12 cellular contexts compared by ENCODE assay signal in genomic region chr15:99004998-99005974, GRCh38. TPM values are rescaled to one million over a fixed set of nuclear protein-coding genes. Genes with fewer than 3 reads are reported as not detected.
DNase-seq lines count a peak whose midpoint lies in the region; ATAC-seq and TF ChIP-seq lines count a peak whose summit lies in the region.
"Not testable (repeated sequence)": the region's sequence is repeated elsewhere in the genome, so short reads cannot be mapped to it uniquely, and the experiment has no call there.
"Had no signal": no experiment of that assay in that cellular context is flagged by ENCODE, and none has a peak within 500 bp of the region (broad histone marks: within the 10 kb centered on the region; RNA-seq: fewer than 3 reads in every experiment).

No MANE protein-coding gene starts in this region.

- not testable (repeated sequence) for H3K27ac Mint-ChIP-seq in endodermal cell

- H3K9me3 Mint-ChIP-seq in endodermal cell = peaks cover 14% of the 10 kb centered on the region

- not testable (repeated sequence) for H3K9me3 ChIP-seq in SJCRH30 (replicated peaks); endodermal cell (ENCODE audit: control insufficient read depth, low read length); tibial artery

- 94 to 95% methylated on average over 6 to 35 of the region's 38 CpGs for WGBS in endodermal cell (ENCODE audit: insufficient coverage in 1 of 2, insufficient read length in 1 of 2), 2 experiments

- H3K36me3 ChIP-seq in SJCRH30; endodermal cell (ENCODE audit: control insufficient read depth, insufficient read depth, low read length); tibial artery: not testable (repeated sequence)

- peak; percentile 67 to 81 for ATAC-seq in left cardiac atrium

- H3K4me3 ChIP-seq in SJCRH30 (peak overlapping the region; percentile 24), tibial artery (peak overlapping the region; percentile 30 to 37)
- not testable (repeated sequence) for H3K4me3 ChIP-seq in endodermal cell (ENCODE audit: low read length)

- not testable (repeated sequence) for H3K4me1 ChIP-seq in SJCRH30; endodermal cell (ENCODE audit: control insufficient read depth, insufficient read depth, low read length)
- H3K4me1 ChIP-seq in tibial artery = peaks cover 0 to 24% (median 1%) of the 10 kb centered on the region in 4 donors

- not testable (repeated sequence) for H3K4me1 Mint-ChIP-seq in endodermal cell

- TF ChIP-seq CTCF in endodermal cell (conservative IDR thresholded peaks at IDR 0.05); tibial artery (IDR thresholded peaks at IDR 0.05): not testable (repeated sequence)

- H3K27me3 Mint-ChIP-seq in endodermal cell (ENCODE audit: insufficient read depth) = peaks cover 19% of the 10 kb centered on the region

- DNase-seq in EH (ENCODE audit: low read depth) = peak; percentile 43
- peak; percentile 15 to 19 for DNase-seq in SJCRH30
- DNase-seq in endodermal cell = peak; percentile 64
- not testable (repeated sequence) for DNase-seq in left cardiac atrium
- peak; percentile 26 for DNase-seq in iPS-NIHi11 (ENCODE audit: low spot score)
- DNase-seq in myocyte (ENCODE audit: low read depth) = peak; percentile 66
- DNase-seq in retina = peak; percentile 57
- DNase-seq in tibial artery = peak in 1 of 2 donors; percentile 69

- not testable (repeated sequence) for H3K27me3 ChIP-seq in SJCRH30; endodermal cell (ENCODE audit: control insufficient read depth, insufficient read depth, low read length, poor library complexity, severe bottlenecking); tibial artery

- not testable (repeated sequence) for H3K36me3 Mint-ChIP-seq in endodermal cell (ENCODE audit: low read depth)

- intact Hi-C loops in left cardiac atrium (cut with DNase I); tibial artery (cut with DNase I; ENCODE audit: low total_unique reads): not testable (repeated sequence)

- not testable (repeated sequence) for H3K9ac ChIP-seq in endodermal cell (ENCODE audit: extremely low read depth, low read length, poor library complexity, severe bottlenecking)

- H3K27ac ChIP-seq in SJCRH30; endodermal cell (ENCODE audit: low read depth, low read length): not testable (repeated sequence)
- H3K27ac ChIP-seq in tibial artery = peak overlapping the region; percentile 81 to 85

- not testable (repeated sequence) for H3K4me3 Mint-ChIP-seq in endodermal cell

RNA-seq across cellular contexts. Expression of gene PGPEP1L, which starts 2.3 kb away (rescaled TPM):
- total RNA-seq in SJCRH30 (2014; rRNA removed; shearing (Covaris generic)) = 0.25 TPM in 1 of 2 replicates, not detected in the other
- total RNA-seq in endodermal cell (not detected), left cardiac atrium (1 to 10 TPM; 1.2 to 1.3 TPM), myocyte (not detected in 2 replicates)
- polyA plus RNA-seq in endodermal cell (2013, experiment 1 of 2) = not detected
- not detected for polyA plus RNA-seq in endodermal cell (2013, experiment 2 of 2)
- polyA plus RNA-seq in myocyte (2012) = not detected
- total RNA-seq: CD4-positive, alpha-beta memory T cell; GM23248; LHCN-M2; RPMI7951 had no signal
- polyA plus RNA-seq: CD4-positive, alpha-beta memory T cell; GM23248 had no signal
